1 cellular context compared by ENCODE assay signal in genomic region chr10:79187545-79187940, GRCh38.
TF ChIP-seq lines count a peak whose summit lies in the region.

No MANE protein-coding gene starts in this region.

TF ChIP-seq in WTC11, 78 proteins besides CTCF, POLR2A, EP300 and RAD21 (continued from another document):
- no peak for TF ChIP-seq E2F4 (CRISPR knock-in tag; IDR thresholded peaks at IDR 0.05; ENCODE audit: borderline replicate concordance, low read depth)
- TF ChIP-seq RELA (CRISPR knock-in tag; IDR thresholded peaks at IDR 0.05; ENCODE audit: borderline replicate concordance) = no peak
- no peak for TF ChIP-seq AFF4 (CRISPR knock-in tag; IDR thresholded peaks at IDR 0.05; ENCODE audit: borderline replicate concordance)
- no peak for TF ChIP-seq GRHL2 (CRISPR knock-in tag; IDR thresholded peaks at IDR 0.05; ENCODE audit: insufficient replicate concordance, severe bottlenecking)
- no peak for TF ChIP-seq ZBTB43 (CRISPR knock-in tag; IDR thresholded peaks at IDR 0.05)
- no peak for TF ChIP-seq SMAD4 (CRISPR knock-in tag; IDR thresholded peaks at IDR 0.05)
- no peak for TF ChIP-seq HMGXB4 (CRISPR knock-in tag; IDR thresholded peaks at IDR 0.05)
- no peak for TF ChIP-seq ETV6 (CRISPR knock-in tag; IDR thresholded peaks at IDR 0.05)
- TF ChIP-seq ZNF396 (CRISPR knock-in tag; IDR thresholded peaks at IDR 0.05; ENCODE audit: borderline replicate concordance) = no peak
- no peak for TF ChIP-seq ATF2 (CRISPR knock-in tag; IDR thresholded peaks at IDR 0.05; ENCODE audit: borderline replicate concordance, low read depth)
- TF ChIP-seq NR1H2 (CRISPR knock-in tag; IDR thresholded peaks at IDR 0.05) = no peak
